8 cellular contexts compared by ENCODE assay signal in genomic region chr17:7688808-7689316, GRCh38. TPM values are rescaled to one million over a fixed set of nuclear protein-coding genes. Genes with fewer than 3 reads are reported as not detected.
DNase-seq lines count a peak whose midpoint lies in the region; ATAC-seq and TF ChIP-seq lines count a peak whose summit lies in the region.

No MANE protein-coding gene starts in this region.

- no peaks in the 10 kb centered on the region for H3K27me3 Mint-ChIP-seq in T-helper 1 cell treated with Interleukin-12 subunit alpha and Interleukin-12 subunit beta and Interleukin-4 antibody, amounts not matched to agents 30 μg/mL and 1 μg/mL, for 36 hours (ENCODE audit: low read depth)
- H3K27me3 Mint-ChIP-seq in activated naive CD8-positive, alpha-beta T cell treated with anti-CD3 and anti-CD28 coated beads for 36 hours, result peaks cover 5% of the 10 kb centered on the region

- ATAC-seq in GM21786 (IDR thresholded peaks at IDR 0.05; ENCODE audit: unreplicated experiment), result no peak

- no peak for DNase-seq in T-helper 1 cell
- DNase-seq in activated naive CD8-positive, alpha-beta T cell treated with anti-CD3 and anti-CD28 coated beads for 36 hours, result no peak
- DNase-seq in kidney epithelial cell (ENCODE audit: low read depth), result no peak
- DNase-seq in suprapubic skin (ENCODE audit: low spot score in 2 of 2), result no peak
- DNase-seq in NCI-H1417 (lab: John Stamatoyannopoulos, UW), result no peak
- DNase-seq in anterior cingulate cortex (lab: John Stamatoyannopoulos, UW), result no peak

- H3K4me1 Mint-ChIP-seq in T-helper 1 cell treated with Interleukin-12 subunit alpha and Interleukin-12 subunit beta and Interleukin-4 antibody, amounts not matched to agents 30 μg/mL and 1 μg/mL, for 36 hours (ENCODE audit: low read depth), result peaks cover 28% of the 10 kb centered on the region
- H3K4me1 Mint-ChIP-seq in activated naive CD8-positive, alpha-beta T cell treated with anti-CD3 and anti-CD28 coated beads for 36 hours, result peaks cover 28% of the 10 kb centered on the region

- peak overlapping the region; percentile 55 for H3K27ac Mint-ChIP-seq in T-helper 1 cell treated with Interleukin-12 subunit alpha and Interleukin-12 subunit beta and Interleukin-4 antibody, amounts not matched to agents 30 μg/mL and 1 μg/mL, for 36 hours
- H3K27ac Mint-ChIP-seq in activated naive CD8-positive, alpha-beta T cell treated with anti-CD3 and anti-CD28 coated beads for 36 hours, result peak overlapping the region; percentile 99

- H3K4me3 ChIP-seq in kidney epithelial cell (ENCODE audit: low read depth, low read length) (peak overlapping the region; percentile 77), suprapubic skin (peak overlapping the region; percentile 81)

- no peaks in the 10 kb centered on the region for H3K27me3 ChIP-seq in kidney epithelial cell (ENCODE audit: control insufficient read depth, insufficient read depth, low read length)
- H3K27me3 ChIP-seq in suprapubic skin, result no peaks in the 10 kb centered on the region

- TF ChIP-seq EP300 in suprapubic skin (IDR thresholded peaks at IDR 0.05), result no peak

- H3K4me3 Mint-ChIP-seq in T-helper 1 cell treated with Interleukin-12 subunit alpha and Interleukin-12 subunit beta and Interleukin-4 antibody, amounts not matched to agents 30 μg/mL and 1 μg/mL, for 36 hours, result peak overlapping the region; percentile 95
- peak overlapping the region; percentile 99 for H3K4me3 Mint-ChIP-seq in activated naive CD8-positive, alpha-beta T cell treated with anti-CD3 and anti-CD28 coated beads for 36 hours

- peaks cover 33% of the 10 kb centered on the region for H3K4me1 ChIP-seq in suprapubic skin

- H3K36me3 Mint-ChIP-seq in T-helper 1 cell treated with Interleukin-12 subunit alpha and Interleukin-12 subunit beta and Interleukin-4 antibody, amounts not matched to agents 30 μg/mL and 1 μg/mL, for 36 hours (ENCODE audit: low read depth), result peaks cover 20% of the 10 kb centered on the region
- H3K36me3 Mint-ChIP-seq in activated naive CD8-positive, alpha-beta T cell treated with anti-CD3 and anti-CD28 coated beads for 36 hours, result peaks cover 53% of the 10 kb centered on the region

- no peaks in the 10 kb centered on the region for H3K9me3 Mint-ChIP-seq in T-helper 1 cell treated with Interleukin-12 subunit alpha and Interleukin-12 subunit beta and Interleukin-4 antibody, amounts not matched to agents 30 μg/mL and 1 μg/mL, for 36 hours
- H3K9me3 Mint-ChIP-seq in activated naive CD8-positive, alpha-beta T cell treated with anti-CD3 and anti-CD28 coated beads for 36 hours, result no peaks in the 10 kb centered on the region

- TF ChIP-seq CTCF in kidney epithelial cell (IDR thresholded peaks at IDR 0.05; ENCODE audit: insufficient read depth, low read length, poor library complexity, severe bottlenecking), result no peak
- no peak for TF ChIP-seq CTCF in suprapubic skin (IDR thresholded peaks at IDR 0.05)

- H3K27ac ChIP-seq in suprapubic skin, result peak overlapping the region; percentile 46

- no peak for TF ChIP-seq POLR2A in suprapubic skin (IDR thresholded peaks at IDR 0.05)

- 9% methylated on average over 13 of the region's 13 CpGs for WGBS in suprapubic skin

- H3K36me3 ChIP-seq in kidney epithelial cell (ENCODE audit: control insufficient read depth, insufficient read depth, low read length) (no peaks in the 10 kb centered on the region), suprapubic skin (no peaks in the 10 kb centered on the region)

- no peaks in the 10 kb centered on the region for H3K9me3 ChIP-seq in suprapubic skin

RNA-seq across cellular contexts. Expression of gene WRAP53, which starts 0.6 kb away (rescaled TPM):
- total RNA-seq in activated naive CD8-positive, alpha-beta T cell treated with anti-CD3 and anti-CD28 coated beads for 36 hours, result 10 to 100 TPM; 22.8 to 27.4 TPM
- total RNA-seq in kidney epithelial cell (13.3 and 14.9 TPM in 2 replicates), suprapubic skin (1 to 10 TPM; 3.9 to 7.6 (median 5.5) TPM)

RNA-seq across cellular contexts. Expression of gene TP53, which starts 1.6 kb away (rescaled TPM):
- total RNA-seq in activated naive CD8-positive, alpha-beta T cell treated with anti-CD3 and anti-CD28 coated beads for 36 hours, result 100 to 1,000 TPM; 137 to 142 TPM
- total RNA-seq in kidney epithelial cell (154 and 168 TPM in 2 replicates), suprapubic skin (10 to 100 TPM; 37.2 to 77.2 (median 65.2) TPM)

RNA-seq across cellular contexts. Expression of gene EFNB3, which starts 16.1 kb away (rescaled TPM):
- not detected for total RNA-seq in activated naive CD8-positive, alpha-beta T cell treated with anti-CD3 and anti-CD28 coated beads for 36 hours
- 4.7 and 5.5 TPM in 2 replicates for total RNA-seq in kidney epithelial cell
- total RNA-seq in suprapubic skin, result 1 to 10 TPM; 6.2 to 9.2 (median 9.0) TPM

RNA-seq across cellular contexts. Expression of gene DNAH2, which starts 28.7 kb away (rescaled TPM):
- total RNA-seq in activated naive CD8-positive, alpha-beta T cell treated with anti-CD3 and anti-CD28 coated beads for 36 hours, result under 1 TPM; 0.04 to 0.14 TPM
- 0.04 TPM in 1 of 2 replicates, not detected in the other for total RNA-seq in kidney epithelial cell
- under 1 TPM in 2 of 4 donors, not detected in 2; 0.08 to 0.19 TPM for total RNA-seq in suprapubic skin

RNA-seq across cellular contexts. Expression of gene ATP1B2, which starts 38.1 kb away (rescaled TPM):
- under 1 TPM in 1 of 2 experiments, not detected in 1; 0.10 TPM for total RNA-seq in activated naive CD8-positive, alpha-beta T cell treated with anti-CD3 and anti-CD28 coated beads for 36 hours
- not detected in 2 replicates for total RNA-seq in kidney epithelial cell
- 1 to 10 TPM in 1 of 4 donors, under 1 TPM in 3; 0.49 to 4.2 (median 0.74) TPM for total RNA-seq in suprapubic skin
